1 cellular context compared by ENCODE assay signal in the genomic region with DNA sequence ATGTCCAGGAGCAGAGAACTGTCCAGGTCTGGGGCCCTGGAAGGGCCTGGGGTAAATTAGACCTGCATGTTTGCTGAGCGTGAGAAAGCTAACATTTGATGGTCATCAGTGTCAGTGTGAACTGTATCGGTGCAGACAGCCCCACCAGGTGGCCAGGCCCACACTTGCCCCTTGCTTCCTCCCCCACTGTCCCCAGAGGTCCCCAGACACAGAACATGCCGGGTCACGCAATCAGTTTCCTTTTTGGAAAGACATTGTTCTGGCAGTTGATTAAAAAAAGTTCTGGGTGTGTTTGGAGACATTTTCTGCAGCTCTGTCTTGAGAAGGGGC.
TF ChIP-seq lines count a peak whose summit lies in the region.

No MANE protein-coding gene starts in this region.

TF ChIP-seq in HepG2, 621 proteins besides CTCF, POLR2A, EP300 and RAD21 (continued from another document and continues in another):
- TF ChIP-seq, protein P1, sequence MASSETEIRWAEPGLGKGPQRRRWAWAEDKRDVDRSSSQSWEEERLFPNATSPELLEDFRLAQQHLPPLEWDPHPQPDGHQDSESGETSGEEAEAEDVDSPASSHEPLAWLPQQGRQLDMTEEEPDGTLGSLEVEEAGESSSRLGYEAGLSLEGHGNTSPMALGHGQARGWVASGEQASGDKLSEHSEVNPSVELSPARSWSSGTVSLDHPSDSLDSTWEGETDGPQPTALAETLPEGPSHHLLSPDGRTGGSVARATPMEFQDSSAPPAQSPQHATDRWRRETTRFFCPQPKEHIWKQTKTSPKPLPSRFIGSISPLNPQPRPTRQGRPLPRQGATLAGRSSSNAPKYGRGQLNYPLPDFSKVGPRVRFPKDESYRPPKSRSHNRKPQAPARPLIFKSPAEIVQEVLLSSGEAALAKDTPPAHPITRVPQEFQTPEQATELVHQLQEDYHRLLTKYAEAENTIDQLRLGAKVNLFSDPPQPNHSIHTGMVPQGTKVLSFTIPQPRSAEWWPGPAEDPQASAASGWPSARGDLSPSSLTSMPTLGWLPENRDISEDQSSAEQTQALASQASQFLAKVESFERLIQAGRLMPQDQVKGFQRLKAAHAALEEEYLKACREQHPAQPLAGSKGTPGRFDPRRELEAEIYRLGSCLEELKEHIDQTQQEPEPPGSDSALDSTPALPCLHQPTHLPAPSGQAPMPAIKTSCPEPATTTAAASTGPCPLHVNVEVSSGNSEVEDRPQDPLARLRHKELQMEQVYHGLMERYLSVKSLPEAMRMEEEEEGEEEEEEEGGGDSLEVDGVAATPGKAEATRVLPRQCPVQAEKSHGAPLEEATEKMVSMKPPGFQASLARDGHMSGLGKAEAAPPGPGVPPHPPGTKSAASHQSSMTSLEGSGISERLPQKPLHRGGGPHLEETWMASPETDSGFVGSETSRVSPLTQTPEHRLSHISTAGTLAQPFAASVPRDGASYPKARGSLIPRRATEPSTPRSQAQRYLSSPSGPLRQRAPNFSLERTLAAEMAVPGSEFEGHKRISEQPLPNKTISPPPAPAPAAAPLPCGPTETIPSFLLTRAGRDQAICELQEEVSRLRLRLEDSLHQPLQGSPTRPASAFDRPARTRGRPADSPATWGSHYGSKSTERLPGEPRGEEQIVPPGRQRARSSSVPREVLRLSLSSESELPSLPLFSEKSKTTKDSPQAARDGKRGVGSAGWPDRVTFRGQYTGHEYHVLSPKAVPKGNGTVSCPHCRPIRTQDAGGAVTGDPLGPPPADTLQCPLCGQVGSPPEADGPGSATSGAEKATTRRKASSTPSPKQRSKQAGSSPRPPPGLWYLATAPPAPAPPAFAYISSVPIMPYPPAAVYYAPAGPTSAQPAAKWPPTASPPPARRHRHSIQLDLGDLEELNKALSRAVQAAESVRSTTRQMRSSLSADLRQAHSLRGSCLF (CRISPR knock-in tag; IDR thresholded peaks at IDR 0.05; ENCODE audit: borderline replicate concordance) = no peak
- TF ChIP-seq CENPBD1 (CRISPR knock-in tag; IDR thresholded peaks at IDR 0.05; ENCODE audit: borderline replicate concordance, low read depth) (no peak), ZNF7 (CRISPR knock-in tag; IDR thresholded peaks at IDR 0.05) (no peak), ZBTB21 (CRISPR knock-in tag; IDR thresholded peaks at IDR 0.05) (no peak), MZF1 (CRISPR knock-in tag; IDR thresholded peaks at IDR 0.05; ENCODE audit: borderline replicate concordance) (no peak), MYNN (CRISPR knock-in tag; IDR thresholded peaks at IDR 0.05; ENCODE audit: low read depth) (no peak), SNAPC2 (CRISPR knock-in tag; IDR thresholded peaks at IDR 0.05) (no peak), MXD1 (CRISPR knock-in tag; IDR thresholded peaks at IDR 0.05) (no peak), IRX3 (CRISPR knock-in tag; IDR thresholded peaks at IDR 0.05; ENCODE audit: borderline replicate concordance, low read depth) (no peak), ZKSCAN1 (IDR thresholded peaks at IDR 0.05; ENCODE audit: low read length) (no peak), ZSCAN22 (CRISPR knock-in tag; IDR thresholded peaks at IDR 0.05) (no peak), DBP (CRISPR knock-in tag; IDR thresholded peaks at IDR 0.05; ENCODE audit: not compliant biosample characterization) (no peak), ZNF318 (CRISPR knock-in tag; IDR thresholded peaks at IDR 0.05) (no peak), FIP1L1 (IDR thresholded peaks at IDR 0.05; ENCODE audit: borderline replicate concordance, insufficient read depth, low read depth, low read length) (no peak), ELF1 (CRISPR knock-in tag; IDR thresholded peaks at IDR 0.05) (no peak), ESRRA (CRISPR knock-in tag; IDR thresholded peaks at IDR 0.05; ENCODE audit: low read depth) (0 out of 2 replicates have a peak, but pooled peaks have one; percentile 12)
- TF ChIP-seq, protein P2, sequence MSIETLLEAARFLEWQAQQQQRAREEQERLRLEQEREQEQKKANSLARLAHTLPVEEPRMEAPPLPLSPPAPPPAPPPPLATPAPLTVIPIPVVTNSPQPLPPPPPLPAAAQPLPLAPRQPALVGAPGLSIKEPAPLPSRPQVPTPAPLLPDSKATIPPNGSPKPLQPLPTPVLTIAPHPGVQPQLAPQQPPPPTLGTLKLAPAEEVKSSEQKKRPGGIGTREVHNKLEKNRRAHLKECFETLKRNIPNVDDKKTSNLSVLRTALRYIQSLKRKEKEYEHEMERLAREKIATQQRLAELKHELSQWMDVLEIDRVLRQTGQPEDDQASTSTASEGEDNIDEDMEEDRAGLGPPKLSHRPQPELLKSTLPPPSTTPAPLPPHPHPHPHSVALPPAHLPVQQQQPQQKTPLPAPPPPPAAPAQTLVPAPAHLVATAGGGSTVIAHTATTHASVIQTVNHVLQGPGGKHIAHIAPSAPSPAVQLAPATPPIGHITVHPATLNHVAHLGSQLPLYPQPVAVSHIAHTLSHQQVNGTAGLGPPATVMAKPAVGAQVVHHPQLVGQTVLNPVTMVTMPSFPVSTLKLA (IDR thresholded peaks at IDR 0.05) = no peak
- TF ChIP-seq, protein P3, sequence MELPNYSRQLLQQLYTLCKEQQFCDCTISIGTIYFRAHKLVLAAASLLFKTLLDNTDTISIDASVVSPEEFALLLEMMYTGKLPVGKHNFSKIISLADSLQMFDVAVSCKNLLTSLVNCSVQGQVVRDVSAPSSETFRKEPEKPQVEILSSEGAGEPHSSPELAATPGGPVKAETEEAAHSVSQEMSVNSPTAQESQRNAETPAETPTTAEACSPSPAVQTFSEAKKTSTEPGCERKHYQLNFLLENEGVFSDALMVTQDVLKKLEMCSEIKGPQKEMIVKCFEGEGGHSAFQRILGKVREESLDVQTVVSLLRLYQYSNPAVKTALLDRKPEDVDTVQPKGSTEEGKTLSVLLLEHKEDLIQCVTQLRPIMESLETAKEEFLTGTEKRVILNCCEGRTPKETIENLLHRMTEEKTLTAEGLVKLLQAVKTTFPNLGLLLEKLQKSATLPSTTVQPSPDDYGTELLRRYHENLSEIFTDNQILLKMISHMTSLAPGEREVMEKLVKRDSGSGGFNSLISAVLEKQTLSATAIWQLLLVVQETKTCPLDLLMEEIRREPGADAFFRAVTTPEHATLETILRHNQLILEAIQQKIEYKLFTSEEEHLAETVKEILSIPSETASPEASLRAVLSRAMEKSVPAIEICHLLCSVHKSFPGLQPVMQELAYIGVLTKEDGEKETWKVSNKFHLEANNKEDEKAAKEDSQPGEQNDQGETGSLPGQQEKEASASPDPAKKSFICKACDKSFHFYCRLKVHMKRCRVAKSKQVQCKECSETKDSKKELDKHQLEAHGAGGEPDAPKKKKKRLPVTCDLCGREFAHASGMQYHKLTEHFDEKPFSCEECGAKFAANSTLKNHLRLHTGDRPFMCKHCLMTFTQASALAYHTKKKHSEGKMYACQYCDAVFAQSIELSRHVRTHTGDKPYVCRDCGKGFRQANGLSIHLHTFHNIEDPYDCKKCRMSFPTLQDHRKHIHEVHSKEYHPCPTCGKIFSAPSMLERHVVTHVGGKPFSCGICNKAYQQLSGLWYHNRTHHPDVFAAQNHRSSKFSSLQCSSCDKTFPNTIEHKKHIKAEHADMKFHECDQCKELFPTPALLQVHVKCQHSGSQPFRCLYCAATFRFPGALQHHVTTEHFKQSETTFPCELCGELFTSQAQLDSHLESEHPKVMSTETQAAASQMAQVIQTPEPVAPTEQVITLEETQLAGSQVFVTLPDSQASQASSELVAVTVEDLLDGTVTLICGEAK (IDR thresholded peaks at IDR 0.05) = no peak
- TF ChIP-seq, protein P3 (CRISPR knock-in tag; IDR thresholded peaks at IDR 0.05) = no peak
